Comparison of ENCODE assay signal across 12 cellular contexts in genomic region chr1:107669996-107670395, GRCh38.
A peak's percentile ranks its signal among the peaks of the same experiment; 100 is the strongest.
DNase-seq lines count a peak whose midpoint lies in the region; ATAC-seq and TF ChIP-seq lines count a peak whose summit lies in the region.
"Had no signal": no experiment of that assay in that cellular context is flagged by ENCODE, and none has a peak within 500 bp of the region (broad histone marks: within the 10 kb centered on the region; RNA-seq: fewer than 3 reads in every experiment).

No MANE protein-coding gene starts in this region.

- intact Hi-C loops in transverse colon (cut with DNase I; ENCODE audit: low total_unique reads) = no loop called here

- H3K27me3 ChIP-seq in cardiac muscle cell = no peaks in the 10 kb centered on the region
- H3K27me3 ChIP-seq in right atrium auricular region = no peaks in the 10 kb centered on the region
- H3K27me3 ChIP-seq in transverse colon = no peaks in the 10 kb centered on the region
- H3K27me3 ChIP-seq: neutrophil had no signal

- ATAC-seq in GM21526 (IDR thresholded peaks at IDR 0.05; ENCODE audit: low FRiP score, unreplicated experiment) (no peak), HG03175 (IDR thresholded peaks at IDR 0.05; ENCODE audit: unreplicated experiment) (no peak)

- in situ Hi-C loops in transverse colon (cut with MboI; ENCODE audit: low pct_ligation_motif_present in 1 of 4, low pct_unique_long_range_greater_than_20kb in 1 of 4, low sequenced_read_pairs in 3 of 4) = no loop called here

- WGBS in transverse colon (ENCODE audit: low coverage in 1 of 2), 2 donors = 0 to 24% methylated on average over 1 of the region's 1 CpG

- no peak for TF ChIP-seq POLR2A in transverse colon (IDR thresholded peaks at IDR 0.05)

- H3K4me1 ChIP-seq in cardiac muscle cell (ENCODE audit: low read depth) (no peaks in the 10 kb centered on the region), right atrium auricular region (no peaks in the 10 kb centered on the region), transverse colon (peaks cover 12 to 78% (median 53%) of the 10 kb centered on the region in 4 donors)

- no peak overlapping the region for H3K27ac ChIP-seq in cardiac muscle cell
- H3K27ac ChIP-seq in right atrium auricular region = no peak overlapping the region
- H3K27ac ChIP-seq in transverse colon = peak overlapping the region; percentile 70 to 75 (median 72)
- H3K27ac ChIP-seq in caudate nucleus (ENCODE audit: low read depth, low read length) = no peak overlapping the region
- H3K27ac ChIP-seq: neutrophil had no signal

- DNase-seq in cardiac muscle cell (ENCODE audit: low read depth in 1 of 2, low spot score in 1 of 2) (peak; percentile 23 to 40), right atrium auricular region (ENCODE audit: low spot score) (no peak), RPMI7951 (ENCODE audit: low read depth) (peak; percentile 31), fibroblast of peridontal ligament (ENCODE audit: extremely low read depth) (peak; percentile 47), transverse colon (peak; percentile 80), caudate nucleus (lab: John Stamatoyannopoulos, UW) (no peak)
- DNase-seq: activated naive CD8-positive, alpha-beta T cell treated with anti-CD3 and anti-CD28 coated beads, Interleukin-2, amount 10 ng/mL, durations not matched to agents 7 days and 5 days; CD4-positive, CD25-positive, alpha-beta regulatory T cell; glutamatergic neuron had no signal

- no peak for TF ChIP-seq CTCF in cardiac muscle cell (IDR thresholded peaks at IDR 0.05; ENCODE audit: low read depth, low read length)
- TF ChIP-seq CTCF in right atrium auricular region (IDR thresholded peaks at IDR 0.05) = no peak
- TF ChIP-seq CTCF in transverse colon (IDR thresholded peaks at IDR 0.05) = no peak

- TF ChIP-seq EP300 in transverse colon (IDR thresholded peaks at IDR 0.05; ENCODE audit: low read depth) = no peak

- H3K9me3 ChIP-seq in cardiac muscle cell (ENCODE audit: low read depth) (no peaks in the 10 kb centered on the region), right atrium auricular region (peaks cover 0 to 7% of the 10 kb centered on the region in 2 donors), transverse colon (no peaks in the 10 kb centered on the region)
- H3K9me3 ChIP-seq: neutrophil had no signal

- H3K4me3 ChIP-seq in cardiac muscle cell (no peak overlapping the region), right atrium auricular region (no peak overlapping the region), transverse colon (no peak overlapping the region)

- H3K36me3 ChIP-seq in cardiac muscle cell = no peaks in the 10 kb centered on the region
- no peaks in the 10 kb centered on the region for H3K36me3 ChIP-seq in right atrium auricular region
- H3K36me3 ChIP-seq in transverse colon = no peaks in the 10 kb centered on the region

Comparison
In these comparisons a context has a peak if more than half of its experiments do, and no peak if none do; other contexts are left out.
1. DNase-seq: peak in cardiac muscle cell (2 of 2), RPMI7951 (single experiment), fibroblast of peridontal ligament (single experiment) and transverse colon (single experiment); none in right atrium auricular region (single experiment) and caudate nucleus (0 of 61).
2. H3K27ac ChIP-seq: peak in transverse colon (4 of 4); none in cardiac muscle cell (single experiment), right atrium auricular region (0 of 2) and caudate nucleus (single experiment).